In genomic region chr1:103274886-103275285, GRCh38 we compare ENCODE assay signal across 17 cellular contexts.
DNase-seq lines count a peak whose midpoint lies in the region; ATAC-seq and TF ChIP-seq lines count a peak whose summit lies in the region.
"Had no signal": no experiment of that assay in that cellular context is flagged by ENCODE, and none has a peak within 500 bp of the region (broad histone marks: within the 10 kb centered on the region; RNA-seq: fewer than 3 reads in every experiment).

No MANE protein-coding gene starts in this region.

- no peak for ATAC-seq in stimulated activated naive CD8-positive, alpha-beta T cell treated with anti-CD3 and anti-CD28 coated beads, Interleukin-15, Interleukin-2, amounts not matched to agents 100 U/mL and 50 U/mL, for 24 hours
- ATAC-seq: A549 had no signal

- H3K27ac Mint-ChIP-seq in neural crest cell (ENCODE audit: unreplicated experiment) = peak overlapping the region; percentile 8
- H3K27ac Mint-ChIP-seq: CD14-positive monocyte; CD8-positive, alpha-beta memory T cell; HFFc6; IgD-negative memory B cell had no signal

- H3K36me3 Mint-ChIP-seq in neural crest cell (ENCODE audit: low read depth) = no peaks in the 10 kb centered on the region
- H3K36me3 Mint-ChIP-seq: CD14-positive monocyte; CD8-positive, alpha-beta memory T cell; IgD-negative memory B cell had no signal

- no peaks in the 10 kb centered on the region for H3K9me3 ChIP-seq in adipocyte (ENCODE audit: control insufficient read depth, low read length)
- H3K9me3 ChIP-seq: A549, Caco-2 had no signal

- no peaks in the 10 kb centered on the region for H3K27me3 ChIP-seq in adipocyte (replicated peaks; ENCODE audit: control insufficient read depth, insufficient read depth, low read length)

- no peak for TF ChIP-seq CTCF in neural crest cell (conservative IDR thresholded peaks at IDR 0.05)

- H3K4me3 Mint-ChIP-seq in neural crest cell = no peak overlapping the region
- H3K4me3 Mint-ChIP-seq: CD14-positive monocyte; CD8-positive, alpha-beta memory T cell; HFFc6; IgD-negative memory B cell had no signal

- no peak overlapping the region for H3K4me3 ChIP-seq in adipocyte (ENCODE audit: low read length)
- H3K4me3 ChIP-seq: A549 had no signal

- peaks cover 7% of the 10 kb centered on the region for H3K9me3 Mint-ChIP-seq in neural crest cell
- H3K9me3 Mint-ChIP-seq: HFFc6 had no signal

- H3K36me3 ChIP-seq in adipocyte (ENCODE audit: control insufficient read depth, insufficient read depth, low read length, severe bottlenecking) = no peaks in the 10 kb centered on the region

- H3K4me1 ChIP-seq in adipocyte (ENCODE audit: control insufficient read depth, insufficient read depth, low read length) = peaks cover 22% of the 10 kb centered on the region
- H3K4me1 ChIP-seq: A549, Caco-2 had no signal

- H3K9ac ChIP-seq in adipocyte (ENCODE audit: low read length) = no peak overlapping the region

- DNase-seq in EH (ENCODE audit: low read depth) = peak; percentile 54
- peak; percentile 19 for DNase-seq in adipocyte (ENCODE audit: low read depth)
- DNase-seq in fibroblast of gingiva (ENCODE audit: low read depth) = peak; percentile 24
- no peak for DNase-seq in neural crest cell (ENCODE audit: low read depth, low spot score)
- DNase-seq in HPDE6-E6E7 (ENCODE audit: extremely low spot score) = no peak
- DNase-seq in midbrain (lab: John Stamatoyannopoulos, UW) = no peak
- DNase-seq in globus pallidus (ENCODE audit: low spot score) = no peak
- DNase-seq in stimulated activated naive CD8-positive, alpha-beta T cell treated with anti-CD3 and anti-CD28 coated beads, Interleukin-15, Interleukin-2, amounts not matched to agents 100 U/mL and 50 U/mL, for 24 hours = no peak
- DNase-seq: Caco-2; CD8-positive, alpha-beta memory T cell; DND-41; GF-D8; HCEC 1CT; HFFc6 had no signal

- no peaks in the 10 kb centered on the region for H3K27me3 Mint-ChIP-seq in neural crest cell (ENCODE audit: low read depth)
- H3K27me3 Mint-ChIP-seq: CD8-positive, alpha-beta memory T cell; IgD-negative memory B cell had no signal

- peaks cover 15% of the 10 kb centered on the region for H3K4me1 Mint-ChIP-seq in neural crest cell
- H3K4me1 Mint-ChIP-seq: CD14-positive monocyte; CD8-positive, alpha-beta memory T cell; IgD-negative memory B cell had no signal

Comparison
In these comparisons a context has a peak if more than half of its experiments do, and no peak if none do; other contexts are left out.
1. DNase-seq: peak in EH (single experiment), adipocyte (single experiment) and fibroblast of gingiva (single experiment); none in neural crest cell (single experiment), HPDE6-E6E7 (single experiment), midbrain (single experiment), globus pallidus (single experiment) and stimulated activated naive CD8-positive, alpha-beta T cell treated with anti-CD3 and anti-CD28 coated beads, Interleukin-15, Interleukin-2, amounts not matched to agents 100 U/mL and 50 U/mL, for 24 hours (single experiment).